ENCODE assay signal across 8 cellular contexts in the genomic region with DNA sequence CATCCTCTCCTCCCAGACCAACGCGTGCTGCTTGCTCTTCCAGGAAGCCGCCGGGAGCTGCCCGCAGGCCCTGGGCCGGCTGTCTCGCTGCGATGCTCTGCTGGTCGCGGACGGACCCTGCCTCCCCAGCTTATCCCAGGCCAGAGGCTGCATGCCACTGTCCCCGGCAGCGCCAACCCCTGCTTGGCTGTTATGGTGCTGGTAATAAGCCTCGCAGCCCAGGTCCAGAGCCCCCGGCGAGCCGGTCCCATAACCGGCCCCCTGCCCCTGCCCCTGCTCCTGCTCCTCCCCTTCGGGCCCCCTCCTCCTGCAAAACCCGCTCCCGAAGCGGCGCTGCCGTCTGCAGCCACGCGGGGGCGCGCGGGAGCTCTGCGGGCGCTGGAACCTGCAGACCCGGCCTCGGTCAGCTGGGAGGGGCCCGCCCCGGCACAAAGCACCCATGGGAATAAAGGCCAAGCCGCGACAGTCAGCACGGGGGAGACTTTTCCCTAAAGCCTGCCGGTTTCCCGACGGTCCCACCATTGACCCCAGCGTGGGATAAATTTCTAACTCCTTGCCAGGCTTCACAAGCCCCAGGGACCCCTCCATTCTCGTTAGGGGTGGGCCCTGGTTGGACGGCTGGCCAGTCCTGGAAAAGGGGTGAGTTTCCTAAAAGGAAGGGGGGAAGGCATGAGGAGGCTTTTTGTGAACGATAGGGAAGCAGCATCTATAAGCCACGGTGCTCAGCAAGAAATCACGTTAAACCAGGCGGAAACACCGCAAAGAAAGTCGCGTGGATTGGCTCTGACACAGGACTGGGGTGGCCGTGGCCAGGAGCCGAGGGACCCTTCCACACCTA. TPM values are rescaled to one million over a fixed set of nuclear protein-coding genes. Genes with fewer than 3 reads are reported as not detected.
DNase-seq lines count a peak whose midpoint lies in the region; ATAC-seq and TF ChIP-seq lines count a peak whose summit lies in the region.

No MANE protein-coding gene starts in this region.

- ATAC-seq in activated CD8-positive, alpha-beta T cell treated with anti-CD3 and anti-CD28 coated beads, Interleukin-2, amount 10 ng/mL, durations not matched to agents 7 days and 5 days, result peak; percentile 67
- ATAC-seq in HG02588 (IDR thresholded peaks at IDR 0.05; ENCODE audit: unreplicated experiment), result no peak

- DNase-seq in AG20443 (ENCODE audit: low spot score) (peak; percentile 89), HAP-1 (ENCODE audit: low spot score in 2 of 2) (peak; percentile 81 to 92), NCI-H82 (lab: John Stamatoyannopoulos, UW) (peak; percentile 80), endodermal cell (peak; percentile 99), mesendoderm (peak; percentile 84)
- peak; percentile 74 for DNase-seq in activated CD8-positive, alpha-beta T cell treated with anti-CD3 and anti-CD28 coated beads, Interleukin-2, amount 10 ng/mL, durations not matched to agents 7 days and 5 days
- peak; percentile 54 to 55 for DNase-seq in stimulated activated CD8-positive, alpha-beta memory T cell treated with anti-CD3 and anti-CD28 coated beads, Interleukin-15, amount 100 ng/mL, for 48 hours (ENCODE audit: low read depth in 2 of 2)

- H3K79me1 ChIP-seq in mesendoderm (ENCODE audit: low read length), result no peaks in the 10 kb centered on the region

- 20 to 21% methylated on average over 28 to 53 of the region's 53 CpGs for WGBS in endodermal cell (ENCODE audit: insufficient coverage in 1 of 2, insufficient read length in 1 of 2), 2 experiments
- WGBS in mesendoderm (ENCODE audit: extremely low coverage, insufficient coverage, low lambda C conversion rate), result no CpG with 5 or more reads among the region's 53 CpGs

- no peak overlapping the region for H2BK5ac ChIP-seq in mesendoderm (ENCODE audit: low read length)

- H2AK5ac ChIP-seq in mesendoderm (ENCODE audit: low read length), result no peak overlapping the region

- peak overlapping the region; percentile 38 for H3K4me3 ChIP-seq in HAP-1
- H3K4me3 ChIP-seq in endodermal cell (ENCODE audit: low read length), result peak overlapping the region; percentile 53
- H3K4me3 ChIP-seq in mesendoderm (ENCODE audit: low read length), result no peak overlapping the region

- no peak overlapping the region for H3K23ac ChIP-seq in mesendoderm (ENCODE audit: low read length)

- H3K56ac ChIP-seq in mesendoderm (ENCODE audit: low read length), result peak overlapping the region; percentile 62

- H3K4ac ChIP-seq in mesendoderm (ENCODE audit: low read depth, low read length), result no peak overlapping the region

- H3K9ac ChIP-seq in endodermal cell (ENCODE audit: extremely low read depth, low read length, poor library complexity, severe bottlenecking) (no peak overlapping the region), mesendoderm (ENCODE audit: low read length) (peak overlapping the region; percentile 22)

- H3K4me1 ChIP-seq in HAP-1, result peaks cover 4% of the 10 kb centered on the region; the same call in 1 of the 2 replicates
- H3K4me1 ChIP-seq in endodermal cell (ENCODE audit: control insufficient read depth, insufficient read depth, low read length), result peaks cover 7% of the 10 kb centered on the region
- H3K4me1 ChIP-seq in mesendoderm (ENCODE audit: control insufficient read depth, low read depth, low read length), result no peaks in the 10 kb centered on the region

- CTCF ChIA-PET in activated CD8-positive, alpha-beta T cell treated with anti-CD3 and anti-CD28 coated beads, Interleukin-2, amount 10 ng/mL, durations not matched to agents 7 days and 5 days (lab: Charles Lee), result interaction anchor here (0.7 to 3.1 kb wide), 17 partner anchors 9 to 256 kb away, joined by 3 to 19 read pairs (median 4); partner anchors contain the start of gene CBX8

- H3K27me3 Mint-ChIP-seq in activated CD8-positive, alpha-beta T cell treated with anti-CD3 and anti-CD28 coated beads, Interleukin-2, amount 10 ng/mL, durations not matched to agents 7 days and 5 days (ENCODE audit: low read depth), result peaks cover 12% of the 10 kb centered on the region
- peaks cover 58% of the 10 kb centered on the region for H3K27me3 Mint-ChIP-seq in endodermal cell (ENCODE audit: insufficient read depth)

- no peak overlapping the region for H3K27ac Mint-ChIP-seq in activated CD8-positive, alpha-beta T cell treated with anti-CD3 and anti-CD28 coated beads, Interleukin-2, amount 10 ng/mL, durations not matched to agents 7 days and 5 days
- H3K27ac Mint-ChIP-seq in endodermal cell, result no peak overlapping the region

- no peak overlapping the region for H3K27ac ChIP-seq in endodermal cell (ENCODE audit: low read depth, low read length)
- no peak overlapping the region for H3K27ac ChIP-seq in mesendoderm (ENCODE audit: low read depth, low read length)

- H3K27me3 ChIP-seq in HAP-1 (ENCODE audit: low read depth), result peaks cover 13% of the 10 kb centered on the region
- peaks cover 36% of the 10 kb centered on the region for H3K27me3 ChIP-seq in endodermal cell (ENCODE audit: control insufficient read depth, insufficient read depth, low read length, poor library complexity, severe bottlenecking)
- H3K27me3 ChIP-seq in mesendoderm (ENCODE audit: insufficient read depth, low read length, poor library complexity), result peaks cover 9% of the 10 kb centered on the region

- no peaks in the 10 kb centered on the region for H3K36me3 ChIP-seq in HAP-1 (replicated peaks)
- H3K36me3 ChIP-seq in endodermal cell (ENCODE audit: control insufficient read depth, insufficient read depth, low read length), result no peaks in the 10 kb centered on the region
- H3K36me3 ChIP-seq in mesendoderm (ENCODE audit: control insufficient read depth, insufficient read depth, low read length), result no peaks in the 10 kb centered on the region

- no peaks in the 10 kb centered on the region for H3K36me3 Mint-ChIP-seq in activated CD8-positive, alpha-beta T cell treated with anti-CD3 and anti-CD28 coated beads, Interleukin-2, amount 10 ng/mL, durations not matched to agents 7 days and 5 days (ENCODE audit: low read depth)
- H3K36me3 Mint-ChIP-seq in endodermal cell (ENCODE audit: low read depth), result no peaks in the 10 kb centered on the region

- POLR2A ChIA-PET in activated CD8-positive, alpha-beta T cell treated with anti-CD3 and anti-CD28 coated beads, Interleukin-2, amount 10 ng/mL, durations not matched to agents 7 days and 5 days (lab: Charles Lee), result interaction anchor here (1.2 kb wide), 1 partner anchor 9 kb away, joined by 3 read pairs; no protein-coding TSS in a partner anchor

- H3K4me3 Mint-ChIP-seq in activated CD8-positive, alpha-beta T cell treated with anti-CD3 and anti-CD28 coated beads, Interleukin-2, amount 10 ng/mL, durations not matched to agents 7 days and 5 days, result no peak overlapping the region
- peak overlapping the region; percentile 43 for H3K4me3 Mint-ChIP-seq in endodermal cell

- H3K9me3 ChIP-seq in HAP-1 (no peaks in the 10 kb centered on the region), endodermal cell (ENCODE audit: control insufficient read depth, low read length) (no peaks in the 10 kb centered on the region)

- H3K4me2 ChIP-seq in mesendoderm (ENCODE audit: low read length), result peak overlapping the region; percentile 61

- H4K5ac ChIP-seq in mesendoderm (ENCODE audit: low read length), result no peak overlapping the region

- H2BK120ac ChIP-seq in mesendoderm (ENCODE audit: low read depth, low read length), result no peak overlapping the region

- in situ Hi-C loops in HAP-1 (cut with MboI; ENCODE audit: low sequenced_read_pairs), result no loop called here

- H3K18ac ChIP-seq in mesendoderm (ENCODE audit: low read length), result no peak overlapping the region

- H2BK15ac ChIP-seq in mesendoderm (replicated peaks; ENCODE audit: low read depth), result no peak overlapping the region

- H3K4me1 Mint-ChIP-seq in activated CD8-positive, alpha-beta T cell treated with anti-CD3 and anti-CD28 coated beads, Interleukin-2, amount 10 ng/mL, durations not matched to agents 7 days and 5 days (ENCODE audit: low read depth), result peaks cover 14% of the 10 kb centered on the region
- H3K4me1 Mint-ChIP-seq in endodermal cell, result peaks cover 16% of the 10 kb centered on the region

- peak; percentile 99 for TF ChIP-seq CTCF in endodermal cell (conservative IDR thresholded peaks at IDR 0.05)

- no peaks in the 10 kb centered on the region for H3K9me3 Mint-ChIP-seq in activated CD8-positive, alpha-beta T cell treated with anti-CD3 and anti-CD28 coated beads, Interleukin-2, amount 10 ng/mL, durations not matched to agents 7 days and 5 days (ENCODE audit: insufficient read depth)
- no peaks in the 10 kb centered on the region for H3K9me3 Mint-ChIP-seq in endodermal cell

- H4K8ac ChIP-seq in mesendoderm (ENCODE audit: low read depth, low read length), result no peak overlapping the region

- no peaks in the 10 kb centered on the region for H3K79me2 ChIP-seq in mesendoderm (ENCODE audit: control insufficient read depth, insufficient read depth, low read length)

RNA-seq across cellular contexts. Expression of gene ENPP7, which starts 11.2 kb away (rescaled TPM):
- under 1 TPM in 1 of 2 experiments, not detected in 1; 0.13 TPM for total RNA-seq in activated CD8-positive, alpha-beta T cell treated with anti-CD3 and anti-CD28 coated beads, Interleukin-2, amount 10 ng/mL, durations not matched to agents 7 days and 5 days
- total RNA-seq in endodermal cell, result not detected
- polyA plus RNA-seq in endodermal cell (2013, experiment 1 of 2), result not detected
- polyA plus RNA-seq in endodermal cell (2013, experiment 2 of 2), result not detected
- not detected for polyA plus RNA-seq in mesendoderm (2013, experiment 1 of 2)
- not detected for polyA plus RNA-seq in mesendoderm (2013, experiment 2 of 2)

RNA-seq across cellular contexts. Expression of gene CBX2, which starts 36.0 kb away (rescaled TPM):
- total RNA-seq in activated CD8-positive, alpha-beta T cell treated with anti-CD3 and anti-CD28 coated beads, Interleukin-2, amount 10 ng/mL, durations not matched to agents 7 days and 5 days, result 10 to 100 TPM; 16.2 to 16.5 TPM
- 10 to 100 TPM; 75.0 to 78.6 TPM for total RNA-seq in endodermal cell
- polyA plus RNA-seq in endodermal cell (2013, experiment 1 of 2), result 74.2 TPM
- 70.5 TPM for polyA plus RNA-seq in endodermal cell (2013, experiment 2 of 2)
- 25.1 TPM for polyA plus RNA-seq in mesendoderm (2013, experiment 1 of 2)
- 25.0 TPM for polyA plus RNA-seq in mesendoderm (2013, experiment 2 of 2)

RNA-seq across cellular contexts. Expression of gene CBX8, which starts 54.9 kb away (rescaled TPM):
- total RNA-seq in activated CD8-positive, alpha-beta T cell treated with anti-CD3 and anti-CD28 coated beads, Interleukin-2, amount 10 ng/mL, durations not matched to agents 7 days and 5 days, result 1 to 10 TPM; 8.6 to 9.4 TPM
- 1 to 10 TPM; 5.4 to 5.6 TPM for total RNA-seq in endodermal cell
- 11.0 TPM for polyA plus RNA-seq in endodermal cell (2013, experiment 1 of 2)
- polyA plus RNA-seq in endodermal cell (2013, experiment 2 of 2), result 8.7 TPM
- polyA plus RNA-seq in mesendoderm (2013, experiment 1 of 2), result 0.17 TPM
- polyA plus RNA-seq in mesendoderm (2013, experiment 2 of 2), result 0.34 TPM

Comparison
In these comparisons a context has a peak if more than half of its experiments do, and no peak if none do; other contexts are left out.
1. RNA of gene CBX2, which starts 36.0 kb away (total RNA-seq): 75.0 to 78.6 TPM in endodermal cell; 16.2 to 16.5 TPM in activated CD8-positive, alpha-beta T cell treated with anti-CD3 and anti-CD28 coated beads, Interleukin-2, amount 10 ng/mL, durations not matched to agents 7 days and 5 days; every median in the first group is over 4 times any median in the second.
2. Peak in every context shown above with its lines, with median percentiles within 50 percentile points of each other: DNase-seq.